In genomic region chr19:6739884-6740588, GRCh38 we compare ENCODE assay signal across 6 cellular contexts. TPM values are rescaled to one million over a fixed set of nuclear protein-coding genes. Genes with fewer than 3 reads are reported as not detected.
DNase-seq lines count a peak whose midpoint lies in the region; ATAC-seq and TF ChIP-seq lines count a peak whose summit lies in the region.

No MANE protein-coding gene starts in this region.

- peaks cover 43% of the 10 kb centered on the region for H3K4me1 Mint-ChIP-seq in central memory CD8-positive, alpha-beta T cell

- peak; percentile 74 for DNase-seq in activated CD8-positive, alpha-beta memory T cell treated with anti-CD3 and anti-CD28 coated beads for 24 hours
- no peak for DNase-seq in activated CD8-positive, alpha-beta memory T cell treated with anti-CD3 and anti-CD28 coated beads, Interleukin-2, amount 50 U/mL, for 48 hours
- DNase-seq in central memory CD8-positive, alpha-beta T cell (ENCODE audit: low spot score in 2 of 2), result no peak
- no peak for DNase-seq in omental fat pad (ENCODE audit: low spot score)

- ATAC-seq in central memory CD8-positive, alpha-beta T cell (replicated peaks; ENCODE audit: extremely low read depth, poor library complexity, severe bottlenecking), result no peak
- peak; percentile 1 for ATAC-seq in omental fat pad (ENCODE audit: low FRiP score)
- ATAC-seq in HG03565 (IDR thresholded peaks at IDR 0.05; ENCODE audit: unreplicated experiment), result no peak
- no peak for ATAC-seq in HG03354 (IDR thresholded peaks at IDR 0.05; ENCODE audit: poor library complexity, severe bottlenecking, unreplicated experiment)

- H3K36me3 Mint-ChIP-seq in central memory CD8-positive, alpha-beta T cell (ENCODE audit: insufficient read depth), result peaks cover 13% of the 10 kb centered on the region

- no peaks in the 10 kb centered on the region for H3K9me3 Mint-ChIP-seq in central memory CD8-positive, alpha-beta T cell

- H3K4me3 Mint-ChIP-seq in central memory CD8-positive, alpha-beta T cell, result peak overlapping the region; percentile 89

- TF ChIP-seq CTCF in omental fat pad (IDR thresholded peaks at IDR 0.05), result no peak

- no peaks in the 10 kb centered on the region for H3K27me3 Mint-ChIP-seq in central memory CD8-positive, alpha-beta T cell

- H3K27ac Mint-ChIP-seq in central memory CD8-positive, alpha-beta T cell (ENCODE audit: low read depth), result no peak overlapping the region

RNA-seq across cellular contexts. Expression of gene TRIP10, which starts 0.6 kb away (rescaled TPM):
- 100 to 1,000 TPM in 1 of 4 donors, 10 to 100 TPM in 3; 42.5 to 110 (median 66.6) TPM for total RNA-seq in omental fat pad

RNA-seq across cellular contexts. Expression of gene GPR108, which starts 2.7 kb away (rescaled TPM):
- total RNA-seq in omental fat pad, result 10 to 100 TPM; 34.5 to 68.4 (median 62.0) TPM

RNA-seq across cellular contexts. Expression of gene C3, which starts 19.6 kb away (rescaled TPM):
- 1,000 to 10,000 TPM; 1,035 to 6,271 (median 2,305) TPM for total RNA-seq in omental fat pad

RNA-seq across cellular contexts. Expression of gene SH2D3A, which starts 27.2 kb away (rescaled TPM):
- total RNA-seq in omental fat pad, result 1 to 10 TPM in 3 of 4 donors, not detected in 1; 1.3 to 3.4 (median 2.0) TPM

RNA-seq across cellular contexts. Expression of gene VAV1, which starts 32.5 kb away (rescaled TPM):
- 10 to 100 TPM in 3 of 4 donors, 1 to 10 TPM in 1; 9.4 to 18.9 (median 13.5) TPM for total RNA-seq in omental fat pad
